10 cellular contexts compared by ENCODE assay signal in the genomic region with DNA sequence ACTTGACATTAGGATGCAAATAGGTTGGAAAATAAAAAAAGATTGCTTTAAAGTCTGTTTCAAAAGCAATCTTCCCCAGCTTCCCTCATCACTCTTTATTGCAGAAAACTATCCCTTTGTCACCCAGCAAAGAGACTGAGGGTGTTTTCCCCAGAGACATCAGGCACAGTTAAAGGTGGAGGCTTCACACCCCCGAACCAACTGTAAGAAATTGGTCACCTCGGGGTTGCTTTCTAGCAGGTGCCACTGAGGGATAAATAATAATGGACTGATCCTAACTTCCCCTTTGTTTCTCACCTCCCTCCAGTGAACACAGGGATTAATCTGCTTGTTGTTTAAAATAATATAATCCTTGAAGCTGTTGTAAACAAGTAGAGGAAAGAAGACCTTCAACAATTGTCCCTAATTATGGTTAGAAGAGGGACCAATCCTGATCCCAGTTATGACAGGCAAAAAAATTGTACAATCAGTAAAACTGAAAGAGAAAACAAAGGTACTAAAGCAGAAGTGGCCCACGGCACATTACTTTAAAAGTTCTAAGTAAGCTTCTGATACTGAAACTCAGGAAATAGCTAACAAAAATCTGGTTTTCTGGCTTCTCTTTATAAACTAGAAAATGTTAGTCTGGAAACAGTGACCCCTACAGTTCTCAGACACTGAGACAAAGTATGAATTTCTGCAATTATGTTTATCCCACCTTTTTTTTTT. TPM values are rescaled to one million over a fixed set of nuclear protein-coding genes. Genes with fewer than 3 reads are reported as not detected.
DNase-seq lines count a peak whose midpoint lies in the region; ATAC-seq, FAIRE-seq and TF ChIP-seq lines count a peak whose summit lies in the region.
"Had no signal": no experiment of that assay in that cellular context is flagged by ENCODE, and none has a peak within 500 bp of the region (broad histone marks: within the 10 kb centered on the region; RNA-seq: fewer than 3 reads in every experiment).

No MANE protein-coding gene starts in this region.

- H3K27ac ChIP-seq in IMR-90 (ENCODE audit: insufficient read depth, low read length) (no peak overlapping the region), caudate nucleus (ENCODE audit: low read depth, low read length) (no peak overlapping the region)
- H3K27ac ChIP-seq: left lung had no signal

- no peaks in the 10 kb centered on the region for H3K79me1 ChIP-seq in IMR-90 (ENCODE audit: low read depth in 1 of 2, low read length in 2 of 2)

- H3K9me1 ChIP-seq in IMR-90 (ENCODE audit: insufficient read depth, low read length): no peaks in the 10 kb centered on the region

- no peak overlapping the region for H2BK15ac ChIP-seq in IMR-90 (ENCODE audit: low read depth, low read length)

- peak; percentile 95 for ATAC-seq in GM18861 (IDR thresholded peaks at IDR 0.05; ENCODE audit: unreplicated experiment)
- ATAC-seq in IMR-90 (ENCODE audit: low read depth): no peak
- ATAC-seq: left lung had no signal

- H2AFZ ChIP-seq in IMR-90 (replicated peaks; ENCODE audit: low read length, poor library complexity): no peak overlapping the region

- H3K27me3 ChIP-seq in IMR-90 (ENCODE audit: control insufficient read depth, insufficient read depth, low read length) (peaks cover 26% of the 10 kb centered on the region), kidney epithelial cell (ENCODE audit: control insufficient read depth, insufficient read depth, low read length) (peaks cover 2% of the 10 kb centered on the region)

- POLR2A ChIA-PET in IMR-90 (lab: Charles Lee; ENCODE audit: unreplicated experiment): no interaction called here

- no peaks in the 10 kb centered on the region for H3K4me1 ChIP-seq in IMR-90 (ENCODE audit: control insufficient read depth, insufficient read depth, low read length)

- no peak overlapping the region for H3K9ac ChIP-seq in IMR-90 (ENCODE audit: low read depth, low read length)

- no peak overlapping the region for H3K4me2 ChIP-seq in IMR-90 (ENCODE audit: low read depth, low read length)

- peak; percentile 20; the same call in 1 of the 2 replicates for TF ChIP-seq CTCF in IMR-90 (conservative IDR thresholded peaks at IDR 0.05; ENCODE audit: low read depth, low read length)
- TF ChIP-seq CTCF in kidney epithelial cell (IDR thresholded peaks at IDR 0.05; ENCODE audit: insufficient read depth, low read length, poor library complexity, severe bottlenecking): peak; percentile 8

- TF ChIP-seq RAD21 in IMR-90 (IDR thresholded peaks at IDR 0.05; ENCODE audit: low read length): no peak

- no TSS peak for BruUV-seq in IMR-90 (replicated peaks; lab: Mats Ljungman, UMichigan)

- no CpG with 5 or more reads among the region's 3 CpGs for WGBS in IMR-90 (ENCODE audit: extremely low coverage in 2 of 2, insufficient read length in 1 of 2), 2 experiments

- H2AK5ac ChIP-seq in IMR-90 (ENCODE audit: low read depth, low read length): no peak overlapping the region

- no peak overlapping the region for H3K4ac ChIP-seq in IMR-90 (ENCODE audit: low read depth, low read length)

- dilution Hi-C loops in IMR-90 (cut with HindIII; ENCODE audit: low sequenced_read_pairs, unreplicated experiment): no loop called here

- in situ Hi-C loops in IMR-90 (cut with MboI; ENCODE audit: low sequenced_read_pairs): no loop called here

- no peak overlapping the region for H3K56ac ChIP-seq in IMR-90 (ENCODE audit: extremely low read depth, insufficient read depth, low read length)

- intact Hi-C loops in IMR-90 (cut with micrococcal nuclease): loop anchor here (5.0 to 10.0 kb wide), 2 partner anchors 38 to 145 kb away; no protein-coding TSS in a partner anchor

- TF ChIP-seq POLR2A in H54 (IDR thresholded peaks at IDR 0.05; ENCODE audit: low read depth, low read length): no peak
- TF ChIP-seq POLR2A in IMR-90 (IDR thresholded peaks at IDR 0.05; ENCODE audit: low read depth, low read length): no peak

- H4K5ac ChIP-seq in IMR-90 (ENCODE audit: low read depth, low read length): no peak overlapping the region

- no peak overlapping the region for H2AK9ac ChIP-seq in IMR-90 (replicated peaks; ENCODE audit: low read depth, low read length, poor library complexity)

- no peak overlapping the region for H2BK20ac ChIP-seq in IMR-90 (ENCODE audit: low read depth, low read length)

- no peak overlapping the region for H3K18ac ChIP-seq in IMR-90 (ENCODE audit: low read depth, low read length)

- H3K23ac ChIP-seq in IMR-90 (ENCODE audit: low read depth, low read length): no peak overlapping the region

- H3K4me3 ChIP-seq in IMR-90 (ENCODE audit: insufficient read depth, low read depth, low read length) (no peak overlapping the region), kidney epithelial cell (ENCODE audit: low read depth, low read length) (no peak overlapping the region)
- H3K4me3 ChIP-seq: left lung had no signal

- H3K9me3 ChIP-seq in IMR-90 (ENCODE audit: control insufficient read depth, insufficient read depth, low read length): no peaks in the 10 kb centered on the region
- H3K9me3 ChIP-seq: left lung had no signal

- no peak overlapping the region for H2BK120ac ChIP-seq in IMR-90 (ENCODE audit: low read depth, low read length)

- FAIRE-seq in H54 (lab: Jason Lieb, UNC): peak; percentile 38

- H2BK5ac ChIP-seq in IMR-90 (ENCODE audit: low read depth, low read length, poor library complexity, severe bottlenecking): no peak overlapping the region

- CTCF ChIA-PET in IMR-90 (lab: Yijun Ruan, JAX): interaction anchor here (0.6 to 1.0 kb wide), 5 partner anchors 14 to 585 kb away, joined by 3 to 9 read pairs (median 3); no protein-coding TSS in a partner anchor

- DNase-seq in H54 (ENCODE audit: insufficient read length, low spot score) (no peak), IMR-90 (no peak), kidney epithelial cell (ENCODE audit: low read depth) (no peak), NCI-H2227 (lab: John Stamatoyannopoulos, UW; ENCODE audit: unreplicated experiment) (no peak), cerebellar nuclear complex (lab: John Stamatoyannopoulos, UW) (no peak), pons (ENCODE audit: low spot score) (no peak), caudate nucleus (lab: John Stamatoyannopoulos, UW) (no peak)
- DNase-seq: aorta, left lung had no signal

- no peak overlapping the region for H4K8ac ChIP-seq in IMR-90 (ENCODE audit: low read depth in 2 of 2, low read length in 2 of 2)

- H4K20me1 ChIP-seq in IMR-90 (ENCODE audit: insufficient read depth, low read length): no peaks in the 10 kb centered on the region

- H3K36me3 ChIP-seq in IMR-90 (ENCODE audit: control insufficient read depth, insufficient read depth, low read length) (no peaks in the 10 kb centered on the region), kidney epithelial cell (ENCODE audit: control insufficient read depth, insufficient read depth, low read length) (no peaks in the 10 kb centered on the region)
- H3K36me3 ChIP-seq: left lung had no signal

- H3K14ac ChIP-seq in IMR-90 (replicated peaks; ENCODE audit: low read depth, low read length): no peak overlapping the region

- no peak overlapping the region for H4K91ac ChIP-seq in IMR-90 (ENCODE audit: insufficient read depth, low read depth, low read length)

TF ChIP-seq in IMR-90, 13 proteins besides CTCF, POLR2A, EP300 and RAD21:
- TF ChIP-seq SMC3 (IDR thresholded peaks at IDR 0.05; ENCODE audit: low read depth, low read length) (no peak), NFE2L2 (IDR thresholded peaks at IDR 0.05; ENCODE audit: low read depth, low read length) (no peak), MXI1 (IDR thresholded peaks at IDR 0.05; ENCODE audit: borderline replicate concordance, low read depth, low read length) (no peak)

RNA-seq across cellular contexts. Expression of gene PCSK1, which starts 6.6 kb away (rescaled TPM):
- total RNA-seq in IMR-90 (2012; rRNA removed) (not detected in 2 replicates), kidney epithelial cell (not detected in 2 replicates)
- polyA plus RNA-seq in IMR-90 (2012; rRNA removed): not detected in 2 replicates
- polyA plus RNA-seq in IMR-90 (2012; cell fraction: cytosol; rRNA removed): not detected in 2 replicates
- polyA plus RNA-seq in IMR-90 (2012; cell fraction: nucleus; rRNA removed; ENCODE audit: low replicate concordance): not detected in 2 replicates
